ENCODE assay signal across 19 cellular contexts in the genomic region with DNA sequence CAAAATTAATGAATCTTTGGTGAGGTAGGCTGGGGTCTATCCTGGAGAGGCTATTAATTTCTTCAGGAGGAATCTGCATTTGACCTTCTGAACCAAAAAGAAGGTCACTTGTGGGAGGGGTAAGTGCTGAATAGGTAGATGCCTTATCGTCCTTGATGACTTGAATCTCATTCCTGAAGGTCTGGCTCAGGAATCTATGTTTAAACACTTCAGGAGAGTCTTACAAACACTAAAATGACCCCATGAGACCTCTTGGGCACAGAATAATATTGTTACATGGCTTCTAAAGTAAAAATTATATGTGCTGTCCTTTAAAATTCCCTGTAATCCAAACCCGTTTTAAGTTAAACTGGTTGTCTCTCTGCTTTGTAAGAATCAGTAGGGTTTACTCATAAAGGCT. TPM values are rescaled to one million over a fixed set of nuclear protein-coding genes. Genes with fewer than 3 reads are reported as not detected.
DNase-seq lines count a peak whose midpoint lies in the region; ATAC-seq and TF ChIP-seq lines count a peak whose summit lies in the region.
"Had no signal": no experiment of that assay in that cellular context is flagged by ENCODE, and none has a peak within 500 bp of the region (broad histone marks: within the 10 kb centered on the region; RNA-seq: fewer than 3 reads in every experiment).

No MANE protein-coding gene starts in this region.

- no peak for TF ChIP-seq EP300 in stomach (IDR thresholded peaks at IDR 0.05)

- ATAC-seq in lower lobe of right lung (peak; percentile 67 to 78), upper lobe of right lung (peak; percentile 50), esophagus mucosa (no peak)
- ATAC-seq: CD8-positive, alpha-beta T cell; GM12878 had no signal

- WGBS in stomach, 5 donors = 63 to 78% (median 71%) methylated on average over 2 of the region's 2 CpGs

- TF ChIP-seq CTCF in lower lobe of right lung (IDR thresholded peaks at IDR 0.05) (no peak), stomach (IDR thresholded peaks at IDR 0.05) (no peak), upper lobe of right lung (IDR thresholded peaks at IDR 0.05) (no peak)

- intact Hi-C loops in lower lobe of right lung (cut with DNase I) = no loop called here
- intact Hi-C loops in stomach (cut with DNase I; ENCODE audit: low total_unique reads) = no loop called here
- intact Hi-C loops in upper lobe of right lung (cut with DNase I) = no loop called here

- H3K4me3 ChIP-seq in lower lobe of right lung (no peak overlapping the region), stomach (no peak overlapping the region), upper lobe of right lung (no peak overlapping the region)
- H3K4me3 ChIP-seq: BLaER1, GM12878, GM23248 had no signal

- H3K27me3 ChIP-seq in lower lobe of right lung (ENCODE audit: low read depth) (no peaks in the 10 kb centered on the region), stomach (no peaks in the 10 kb centered on the region), upper lobe of right lung (no peaks in the 10 kb centered on the region)
- H3K27me3 ChIP-seq: BLaER1 had no signal

- DNase-seq in lower lobe of right lung = no peak
- DNase-seq in stomach = no peak
- DNase-seq in upper lobe of right lung = no peak
- no peak for DNase-seq in activated effector memory CD4-positive, alpha-beta T cell treated with anti-CD3 and anti-CD28 coated beads, Interleukin-2, amount 50 U/mL, for 16 hours
- DNase-seq in AG08395 (ENCODE audit: low spot score) = no peak
- DNase-seq in NCI-H2171 (lab: John Stamatoyannopoulos, UW) = no peak
- DNase-seq: Caco-2; CD4-positive, CD25-positive, alpha-beta regulatory T cell; CD8-positive, alpha-beta T cell; DMS79; EL; GDM1; GM23248; H7; HCEC 1CT had no signal

- H3K9me3 ChIP-seq in lower lobe of right lung (no peaks in the 10 kb centered on the region), stomach (peaks cover 0 to 6% (median 4%) of the 10 kb centered on the region in 4 donors), upper lobe of right lung (no peaks in the 10 kb centered on the region)
- H3K9me3 ChIP-seq: Caco-2 had no signal

- no peak for TF ChIP-seq POLR2A in stomach (IDR thresholded peaks at IDR 0.05)

- H3K4me1 ChIP-seq in lower lobe of right lung (no peaks in the 10 kb centered on the region), stomach (no peaks in the 10 kb centered on the region), upper lobe of right lung (peaks cover 6% of the 10 kb centered on the region)
- H3K4me1 ChIP-seq: BLaER1, Caco-2 had no signal

- no peaks in the 10 kb centered on the region for H3K36me3 ChIP-seq in lower lobe of right lung
- H3K36me3 ChIP-seq in stomach = no peaks in the 10 kb centered on the region
- no peaks in the 10 kb centered on the region for H3K36me3 ChIP-seq in upper lobe of right lung
- H3K36me3 ChIP-seq: BLaER1 had no signal

- H3K27ac ChIP-seq in lower lobe of right lung (no peak overlapping the region), stomach (peak overlapping the region in 3 of 5 donors; percentile 9 to 40 (median 25)), upper lobe of right lung (no peak overlapping the region)
- H3K27ac ChIP-seq: BLaER1, C4-2B, GM23248 had no signal

RNA-seq across cellular contexts. Expression of a gene that starts 55.0 kb away (rescaled TPM):
- 31.4 TPM for total RNA-seq in lower lobe of right lung
- total RNA-seq in stomach = 10 to 100 TPM in 2 of 5 donors, 1 to 10 TPM in 3; 6.2 to 40.6 (median 6.5) TPM
- polyA plus RNA-seq in stomach = 10 to 100 TPM in 2 of 3 donors, 1 to 10 TPM in 1; 9.8 to 12.3 (median 11.8) TPM
- 39.2 TPM for total RNA-seq in upper lobe of right lung
- 10.4 TPM for total RNA-seq in esophagus mucosa

Comparison
In these comparisons a context has a peak if more than half of its experiments do, and no peak if none do; other contexts are left out.
1. H3K27ac ChIP-seq: peak in stomach (3 of 5); none in lower lobe of right lung (single experiment) and upper lobe of right lung (single experiment).